10 cellular contexts compared by ENCODE assay signal in the genomic region with DNA sequence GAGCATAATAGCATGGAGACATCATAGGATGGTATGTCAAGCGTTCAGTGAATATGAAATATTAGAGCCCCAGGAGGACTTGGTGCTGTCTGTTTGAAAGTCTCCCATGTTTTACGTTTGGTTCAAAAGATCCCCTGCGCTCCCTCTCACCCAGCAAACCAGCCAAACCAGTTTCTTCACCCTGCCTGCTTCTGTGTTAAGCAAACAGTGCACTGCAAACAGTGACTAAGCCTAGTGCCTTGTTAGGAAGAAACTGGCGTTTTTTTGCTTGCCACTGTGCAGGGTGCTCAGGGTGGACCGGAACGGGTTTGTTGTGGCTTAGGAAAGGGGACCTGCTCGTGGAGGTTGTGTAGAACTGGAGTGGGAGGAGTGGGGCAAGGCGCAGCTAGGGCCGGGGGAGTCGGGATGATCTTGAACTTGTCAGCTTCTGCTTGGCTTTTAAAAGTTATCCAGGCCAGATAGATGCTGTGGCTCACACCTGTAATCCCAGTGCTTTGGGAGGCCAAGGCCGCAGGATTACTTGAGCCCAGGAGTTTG. TPM values are rescaled to one million over a fixed set of nuclear protein-coding genes. Genes with fewer than 3 reads are reported as not detected.
A peak's percentile ranks its signal among the peaks of the same experiment; 100 is the strongest.
DNase-seq lines count a peak whose midpoint lies in the region; ATAC-seq, FAIRE-seq and TF ChIP-seq lines count a peak whose summit lies in the region.
"Had no signal": no experiment of that assay in that cellular context is flagged by ENCODE, and none has a peak within 500 bp of the region (broad histone marks: within the 10 kb centered on the region; RNA-seq: fewer than 3 reads in every experiment).

No MANE protein-coding gene starts in this region.

- BruUV-seq in PC-9 (replicated peaks; lab: Mats Ljungman, UMichigan) = no TSS peak

- H3K36me3 Mint-ChIP-seq in type B pancreatic cell = peaks cover 13% of the 10 kb centered on the region
- H3K36me3 Mint-ChIP-seq: activated CD8-positive, alpha-beta memory T cell treated with anti-CD3 and anti-CD28 coated beads, Interleukin-2, amount 10 ng/mL, durations not matched to agents 7 days and 5 days had no signal

- no peaks in the 10 kb centered on the region for H3K9me3 Mint-ChIP-seq in type B pancreatic cell
- H3K9me3 Mint-ChIP-seq: dendritic cell treated with granulocyte-macrophage colony-stimulating factor and Interleukin-4, amounts not matched to agents 40 ng/mL and 50 ng/mL, for 4 days had no signal

- H3K4me2 ChIP-seq in PC-9 = peak overlapping the region; percentile 92

- peaks cover 23% of the 10 kb centered on the region for H3K36me3 ChIP-seq in PC-9 (ENCODE audit: low read depth)
- H3K36me3 ChIP-seq: SJCRH30 had no signal

- peak overlapping the region; percentile 43 for H3K4me3 ChIP-seq in LNCaP clone FGC (ENCODE audit: low read depth, low read length)
- peak overlapping the region; percentile 49; the same call in 1 of the 2 replicates for H3K4me3 ChIP-seq in PC-9
- H3K4me3 ChIP-seq: SJCRH30 had no signal

- H3K9me2 ChIP-seq in PC-9 (ENCODE audit: insufficient read depth) = no peaks in the 10 kb centered on the region

- H3K27ac ChIP-seq in PC-9 = peak overlapping the region; percentile 95
- H3K27ac ChIP-seq: SJCRH30 had no signal

- H4K20me1 ChIP-seq in PC-9 (ENCODE audit: insufficient read depth) = no peaks in the 10 kb centered on the region

- no peaks in the 10 kb centered on the region for H3K9me3 ChIP-seq in PC-9 (ENCODE audit: insufficient read depth, low read depth)
- H3K9me3 ChIP-seq: SJCRH30 had no signal

- H3K4me1 Mint-ChIP-seq in type B pancreatic cell (ENCODE audit: unreplicated experiment) = peaks cover 33% of the 10 kb centered on the region
- H3K4me1 Mint-ChIP-seq: activated CD8-positive, alpha-beta memory T cell treated with anti-CD3 and anti-CD28 coated beads, Interleukin-2, amount 10 ng/mL, durations not matched to agents 7 days and 5 days had no signal

- H2AFZ ChIP-seq in PC-9 = no peak overlapping the region

- peaks cover 3% of the 10 kb centered on the region for H3K27me3 Mint-ChIP-seq in type B pancreatic cell

- ATAC-seq in HG03457 (IDR thresholded peaks at IDR 0.05; ENCODE audit: unreplicated experiment) = no peak
- ATAC-seq: activated CD8-positive, alpha-beta memory T cell treated with anti-CD3 and anti-CD28 coated beads, Interleukin-2, amount 10 ng/mL, durations not matched to agents 7 days and 5 days had no signal

- TF ChIP-seq CTCF in LNCaP clone FGC (IDR thresholded peaks at IDR 0.05; ENCODE audit: control insufficient read depth, extremely low read depth, insufficient read depth) = no peak
- no peak for TF ChIP-seq CTCF in PC-9 (conservative IDR thresholded peaks at IDR 0.05)
- no peak for TF ChIP-seq CTCF in type B pancreatic cell (conservative IDR thresholded peaks at IDR 0.05)

- no peaks in the 10 kb centered on the region for H3K27me3 ChIP-seq in PC-9 (ENCODE audit: insufficient read depth, low read depth)
- H3K27me3 ChIP-seq: SJCRH30 had no signal

- POLR2A ChIA-PET in PC-9 (lab: Charles Lee; ENCODE audit: unreplicated experiment) = interaction anchor here (0.6 kb wide), 1 partner anchor 12 kb away, joined by 4 read pairs; no protein-coding TSS in a partner anchor

- peaks cover 92% of the 10 kb centered on the region for H3K4me1 ChIP-seq in PC-9 (replicated peaks; ENCODE audit: insufficient read depth)

- H3F3A ChIP-seq in PC-9 (ENCODE audit: insufficient read depth, low read depth) = peaks cover 75% of the 10 kb centered on the region

- intact Hi-C loops in PC-9 (cut with micrococcal nuclease; ENCODE audit: unreplicated experiment) = loop anchor here (2.0 kb wide), 1 partner anchor 54 kb away; no protein-coding TSS in a partner anchor

- peak; percentile 68 for FAIRE-seq in islet of Langerhans (lab: Jason Lieb, UNC)

- H3K79me2 ChIP-seq in PC-9 (ENCODE audit: low read depth) = peaks cover 86% of the 10 kb centered on the region

- DNase-seq in LNCaP clone FGC (ENCODE audit: low read depth) (peak; percentile 99), PC-9 (peak; percentile 82 to 98), type B pancreatic cell (ENCODE audit: extremely low spot score, unreplicated experiment) (no peak), HUDEP-2 (lab: John Stamatoyannopoulos, UW; ENCODE audit: unreplicated experiment in 76 of 76) (no peak)
- no peak for DNase-seq in effector CD4-positive, alpha-beta T cell
- DNase-seq: activated CD8-positive, alpha-beta memory T cell treated with anti-CD3 and anti-CD28 coated beads, Interleukin-2, amount 10 ng/mL, durations not matched to agents 7 days and 5 days; SJCRH30 had no signal

- peak overlapping the region; percentile 96 for H3K27ac Mint-ChIP-seq in type B pancreatic cell
- H3K27ac Mint-ChIP-seq: activated CD8-positive, alpha-beta memory T cell treated with anti-CD3 and anti-CD28 coated beads, Interleukin-2, amount 10 ng/mL, durations not matched to agents 7 days and 5 days; dendritic cell treated with granulocyte-macrophage colony-stimulating factor and Interleukin-4, amounts not matched to agents 40 ng/mL and 50 ng/mL, for 4 days had no signal

- H3K4me3 Mint-ChIP-seq in type B pancreatic cell = peak overlapping the region; percentile 88
- H3K4me3 Mint-ChIP-seq: activated CD8-positive, alpha-beta memory T cell treated with anti-CD3 and anti-CD28 coated beads, Interleukin-2, amount 10 ng/mL, durations not matched to agents 7 days and 5 days; dendritic cell treated with granulocyte-macrophage colony-stimulating factor and Interleukin-4, amounts not matched to agents 40 ng/mL and 50 ng/mL, for 4 days had no signal

- CTCF ChIA-PET in PC-9 (lab: Charles Lee) = interaction anchor here (0.6 kb wide), 1 partner anchor 387 kb away, joined by 12 read pairs; no protein-coding TSS in a partner anchor

RNA-seq across cellular contexts. Expression of a gene that starts 7.7 kb away (rescaled TPM):
- total RNA-seq in PC-9 (2021) = 117 and 120 TPM in 2 replicates
- total RNA-seq in type B pancreatic cell (ENCODE audit: low replicate concordance) = 190 and 544 TPM in 2 replicates
- total RNA-seq: SJCRH30 had no signal

Comparison
In these comparisons a context has a peak if more than half of its experiments do, and no peak if none do; other contexts are left out.
1. DNase-seq: peak in LNCaP clone FGC (single experiment) and PC-9 (2 of 2); none in type B pancreatic cell (single experiment), effector CD4-positive, alpha-beta T cell (single experiment) and HUDEP-2 (0 of 76).